Comparison of ENCODE assay signal across 1 cellular context in the genomic region with DNA sequence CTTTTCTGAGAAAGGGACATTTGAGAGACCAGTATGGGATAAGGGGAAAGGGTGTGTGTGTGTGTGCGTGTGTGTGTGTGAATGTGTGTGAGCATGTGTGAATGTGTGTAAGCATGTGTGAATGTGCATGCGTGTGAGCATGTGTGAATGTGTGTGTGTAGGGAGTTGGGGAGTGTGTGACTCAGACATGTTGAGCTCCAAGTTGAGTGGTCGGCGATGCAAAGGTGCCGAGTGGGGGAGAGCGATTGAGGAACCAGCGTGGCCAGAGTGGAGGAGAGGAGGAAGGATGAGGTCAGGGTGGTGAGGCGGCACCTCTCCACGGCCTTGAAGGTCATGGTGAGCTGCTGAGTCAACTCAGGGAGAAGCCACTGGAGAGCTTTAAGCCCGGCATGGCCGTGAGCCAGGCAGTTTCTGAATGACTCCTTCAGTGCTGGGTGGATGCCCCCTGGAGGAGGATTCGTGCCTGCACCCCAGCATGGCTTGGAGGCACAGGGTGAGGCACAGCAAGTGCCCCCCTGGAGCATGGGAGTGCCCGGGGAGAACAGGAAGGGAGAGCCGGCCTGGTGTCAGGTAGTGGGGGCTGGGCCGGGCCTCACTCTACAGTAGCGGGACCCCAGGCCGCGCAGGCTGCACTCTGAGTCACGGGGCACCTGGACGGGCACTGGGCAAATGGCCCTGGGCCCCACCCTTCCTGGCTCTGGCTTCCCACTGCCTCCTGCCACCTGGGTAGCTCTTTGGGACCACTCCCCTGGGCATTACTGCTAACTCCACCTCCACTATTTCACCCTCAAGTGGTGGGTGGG.
TF ChIP-seq lines count a peak whose summit lies in the region.

No MANE protein-coding gene starts in this region.

TF ChIP-seq in K562, 482 proteins besides CTCF, POLR2A, EP300 and RAD21 (continued from another document and continues in another):
- TF ChIP-seq ZNF280B (CRISPR knock-in tag; IDR thresholded peaks at IDR 0.05) (no peak), ZSCAN29 (IDR thresholded peaks at IDR 0.05) (no peak), SMAD3 (CRISPR knock-in tag; conservative IDR thresholded peaks at IDR 0.05) (no peak), HDAC1 (IDR thresholded peaks at IDR 0.05) (peak in 1 of 2 experiments; percentile 96; a peak in 2 of 4 replicates), TARDBP (IDR thresholded peaks at IDR 0.05) (peak; percentile 79; the same call in 1 of the 2 replicates), YY1 (IDR thresholded peaks at IDR 0.05; ENCODE audit: borderline replicate concordance in 1 of 3, control insufficient read depth in 1 of 3, extremely low read depth in 1 of 3, insufficient read depth in 3 of 3, insufficient read length in 1 of 3, insufficient replicate concordance in 2 of 3, low read depth in 1 of 3, low read length in 2 of 3) (peak in 2 of 3 experiments; percentile 49 to 75), MEF2D (tag; conservative IDR thresholded peaks at IDR 0.05; ENCODE audit: low read depth) (0 out of 2 replicates have a peak, but pooled peaks have one; percentile 27), BACH1 (tag; IDR thresholded peaks at IDR 0.05) (peak; percentile 91), EZH2 (IDR thresholded peaks at IDR 0.05; ENCODE audit: borderline replicate concordance, low read depth, low read length) (no peak), MYC (IDR thresholded peaks at IDR 0.05; ENCODE audit: low read depth, low read length) (peak; percentile 70), MYC (CRISPR knock-in tag; IDR thresholded peaks at IDR 0.05; ENCODE audit: borderline replicate concordance, low read depth) (0 out of 2 replicates have a peak, but pooled peaks have one; percentile 34), HOMEZ (CRISPR knock-in tag; IDR thresholded peaks at IDR 0.05) (no peak), FOXK2 (conservative IDR thresholded peaks at IDR 0.05 in 1 of 2, IDR thresholded peaks at IDR 0.05 in 1 of 2; ENCODE audit: low read depth in 2 of 2) (peak; percentile 62 to 70), HES1 (IDR thresholded peaks at IDR 0.05; ENCODE audit: low read depth) (0 out of 2 replicates have a peak, but pooled peaks have one; percentile 22), TAF9B (IDR thresholded peaks at IDR 0.05; ENCODE audit: partially characterized antibody) (peak; percentile 62), TCF15 (CRISPR knock-in tag; IDR thresholded peaks at IDR 0.05) (no peak), ZNF668 (CRISPR knock-in tag; IDR thresholded peaks at IDR 0.05) (no peak), ZBTB9 (CRISPR knock-in tag; IDR thresholded peaks at IDR 0.05) (no peak), ZNF407 (IDR thresholded peaks at IDR 0.05; ENCODE audit: low read depth) (peak; percentile 44; the same call in 1 of the 2 replicates), POLR2AphosphoS2 (IDR thresholded peaks at IDR 0.05; ENCODE audit: low read length) (no peak), PHF8 (IDR thresholded peaks at IDR 0.05; ENCODE audit: borderline replicate concordance, low read length) (peak; percentile 30; the same call in 1 of the 2 replicates), NCOA4 (IDR thresholded peaks at IDR 0.05; ENCODE audit: partially characterized antibody) (no peak), ZSCAN32 (CRISPR knock-in tag; IDR thresholded peaks at IDR 0.05) (no peak), ZNF347 (CRISPR knock-in tag; IDR thresholded peaks at IDR 0.05; ENCODE audit: low read depth) (no peak), DACH1 (IDR thresholded peaks at IDR 0.05; ENCODE audit: partially characterized antibody) (no peak), DPF2 (IDR thresholded peaks at IDR 0.05) (peak; percentile 96), DMBX1 (CRISPR knock-in tag; IDR thresholded peaks at IDR 0.05; ENCODE audit: borderline replicate concordance) (peak; percentile 71), ATF1 (CRISPR knock-in tag; IDR thresholded peaks at IDR 0.05) (no peak), ATF1 (tag; IDR thresholded peaks at IDR 0.05) (peak; percentile 46), ELF2 (CRISPR knock-in tag; IDR thresholded peaks at IDR 0.05) (no peak), MECOM (CRISPR knock-in tag; IDR thresholded peaks at IDR 0.05) (no peak)
- TF ChIP-seq, protein P1, sequence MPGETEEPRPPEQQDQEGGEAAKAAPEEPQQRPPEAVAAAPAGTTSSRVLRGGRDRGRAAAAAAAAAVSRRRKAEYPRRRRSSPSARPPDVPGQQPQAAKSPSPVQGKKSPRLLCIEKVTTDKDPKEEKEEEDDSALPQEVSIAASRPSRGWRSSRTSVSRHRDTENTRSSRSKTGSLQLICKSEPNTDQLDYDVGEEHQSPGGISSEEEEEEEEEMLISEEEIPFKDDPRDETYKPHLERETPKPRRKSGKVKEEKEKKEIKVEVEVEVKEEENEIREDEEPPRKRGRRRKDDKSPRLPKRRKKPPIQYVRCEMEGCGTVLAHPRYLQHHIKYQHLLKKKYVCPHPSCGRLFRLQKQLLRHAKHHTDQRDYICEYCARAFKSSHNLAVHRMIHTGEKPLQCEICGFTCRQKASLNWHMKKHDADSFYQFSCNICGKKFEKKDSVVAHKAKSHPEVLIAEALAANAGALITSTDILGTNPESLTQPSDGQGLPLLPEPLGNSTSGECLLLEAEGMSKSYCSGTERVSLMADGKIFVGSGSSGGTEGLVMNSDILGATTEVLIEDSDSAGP (CRISPR knock-in tag; IDR thresholded peaks at IDR 0.05) = no peak
- TF ChIP-seq, protein P2, sequence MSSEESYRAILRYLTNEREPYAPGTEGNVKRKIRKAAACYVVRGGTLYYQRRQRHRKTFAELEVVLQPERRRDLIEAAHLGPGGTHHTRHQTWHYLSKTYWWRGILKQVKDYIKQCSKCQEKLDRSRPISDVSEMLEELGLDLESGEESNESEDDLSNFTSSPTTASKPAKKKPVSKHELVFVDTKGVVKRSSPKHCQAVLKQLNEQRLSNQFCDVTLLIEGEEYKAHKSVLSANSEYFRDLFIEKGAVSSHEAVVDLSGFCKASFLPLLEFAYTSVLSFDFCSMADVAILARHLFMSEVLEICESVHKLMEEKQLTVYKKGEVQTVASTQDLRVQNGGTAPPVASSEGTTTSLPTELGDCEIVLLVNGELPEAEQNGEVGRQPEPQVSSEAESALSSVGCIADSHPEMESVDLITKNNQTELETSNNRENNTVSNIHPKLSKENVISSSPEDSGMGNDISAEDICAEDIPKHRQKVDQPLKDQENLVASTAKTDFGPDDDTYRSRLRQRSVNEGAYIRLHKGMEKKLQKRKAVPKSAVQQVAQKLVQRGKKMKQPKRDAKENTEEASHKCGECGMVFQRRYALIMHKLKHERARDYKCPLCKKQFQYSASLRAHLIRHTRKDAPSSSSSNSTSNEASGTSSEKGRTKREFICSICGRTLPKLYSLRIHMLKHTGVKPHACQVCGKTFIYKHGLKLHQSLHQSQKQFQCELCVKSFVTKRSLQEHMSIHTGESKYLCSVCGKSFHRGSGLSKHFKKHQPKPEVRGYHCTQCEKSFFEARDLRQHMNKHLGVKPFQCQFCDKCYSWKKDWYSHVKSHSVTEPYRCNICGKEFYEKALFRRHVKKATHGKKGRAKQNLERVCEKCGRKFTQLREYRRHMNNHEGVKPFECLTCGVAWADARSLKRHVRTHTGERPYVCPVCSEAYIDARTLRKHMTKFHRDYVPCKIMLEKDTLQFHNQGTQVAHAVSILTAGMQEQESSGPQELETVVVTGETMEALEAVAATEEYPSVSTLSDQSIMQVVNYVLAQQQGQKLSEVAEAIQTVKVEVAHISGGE (CRISPR knock-in tag; IDR thresholded peaks at IDR 0.05) = no peak; a peak in 1 of 6 replicates
- TF ChIP-seq, protein P3, sequence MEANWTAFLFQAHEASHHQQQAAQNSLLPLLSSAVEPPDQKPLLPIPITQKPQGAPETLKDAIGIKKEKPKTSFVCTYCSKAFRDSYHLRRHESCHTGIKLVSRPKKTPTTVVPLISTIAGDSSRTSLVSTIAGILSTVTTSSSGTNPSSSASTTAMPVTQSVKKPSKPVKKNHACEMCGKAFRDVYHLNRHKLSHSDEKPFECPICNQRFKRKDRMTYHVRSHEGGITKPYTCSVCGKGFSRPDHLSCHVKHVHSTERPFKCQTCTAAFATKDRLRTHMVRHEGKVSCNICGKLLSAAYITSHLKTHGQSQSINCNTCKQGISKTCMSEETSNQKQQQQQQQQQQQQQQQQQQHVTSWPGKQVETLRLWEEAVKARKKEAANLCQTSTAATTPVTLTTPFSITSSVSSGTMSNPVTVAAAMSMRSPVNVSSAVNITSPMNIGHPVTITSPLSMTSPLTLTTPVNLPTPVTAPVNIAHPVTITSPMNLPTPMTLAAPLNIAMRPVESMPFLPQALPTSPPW (CRISPR knock-in tag; IDR thresholded peaks at IDR 0.05) = peak; percentile 57
